Comparison of ENCODE assay signal across 9 cellular contexts in the genomic region with DNA sequence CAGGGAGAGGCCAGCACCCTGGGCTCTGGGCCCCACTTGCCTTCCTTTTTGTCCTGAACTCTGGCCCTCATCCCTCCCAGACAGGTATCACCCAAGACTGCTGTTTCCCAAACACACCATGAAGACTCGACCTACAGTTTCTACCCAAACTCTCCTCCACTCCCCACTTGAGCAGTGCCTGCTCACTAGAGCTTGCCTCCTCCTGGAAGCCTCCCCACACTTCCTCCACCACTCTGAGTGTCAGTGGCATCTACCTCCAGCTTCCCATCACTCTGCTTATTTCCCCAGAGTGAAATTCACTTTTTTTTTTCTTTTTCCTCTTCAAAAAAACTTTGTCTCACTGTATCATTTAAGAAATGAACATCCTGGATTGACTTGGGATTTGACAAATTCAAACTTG.
A peak's percentile ranks its signal among the peaks of the same experiment; 100 is the strongest.
DNase-seq lines count a peak whose midpoint lies in the region; ATAC-seq and TF ChIP-seq lines count a peak whose summit lies in the region.
"Had no signal": no experiment of that assay in that cellular context is flagged by ENCODE, and none has a peak within 500 bp of the region (broad histone marks: within the 10 kb centered on the region; RNA-seq: fewer than 3 reads in every experiment).

No MANE protein-coding gene starts in this region.

- no peaks in the 10 kb centered on the region for H3K36me3 ChIP-seq in upper lobe of left lung

- no peak for ATAC-seq in left ventricle myocardium superior
- no peak for ATAC-seq in activated B cell treated with CpG ODN at 0.5 μM for 24 hours (ENCODE audit: low read depth)
- ATAC-seq in upper lobe of left lung (ENCODE audit: low FRiP score in 2 of 2): no peak
- ATAC-seq in HG02938 (IDR thresholded peaks at IDR 0.05; ENCODE audit: unreplicated experiment): no peak
- no peak for ATAC-seq in HG02870 (IDR thresholded peaks at IDR 0.05; ENCODE audit: unreplicated experiment)

- peaks cover 43 to 80% (median 53%) of the 10 kb centered on the region in 4 donors for H3K4me1 ChIP-seq in upper lobe of left lung

- intact Hi-C loops in cardiac septum (cut with DNase I) (no loop called here), left ventricle myocardium superior (cut with micrococcal nuclease) (no loop called here), activated B cell treated with CpG ODN at 0.5 μM for 24 hours (cut with micrococcal nuclease) (loop anchor here (1.0 kb wide), 2 partner anchors 8 to 15 kb away; no protein-coding TSS in a partner anchor)

- no peaks in the 10 kb centered on the region for H3K27me3 ChIP-seq in upper lobe of left lung

- H3K9me3 Mint-ChIP-seq in activated B cell treated with CpG ODN at 0.5 μM for 24 hours (no peaks in the 10 kb centered on the region), immature natural killer cell (no peaks in the 10 kb centered on the region)

- H3K4me3 Mint-ChIP-seq in activated B cell treated with CpG ODN at 0.5 μM for 24 hours (peak overlapping the region; percentile 87), immature natural killer cell (peak overlapping the region; percentile 83 to 99 (median 89))

- DNase-seq in cardiac septum (ENCODE audit: low spot score) (peak; percentile 76), left ventricle myocardium superior (no peak), activated B cell treated with CpG ODN at 0.5 μM for 24 hours (no peak), immature natural killer cell (no peak), upper lobe of left lung (no peak), germinal center (ENCODE audit: low spot score) (no peak)
- DNase-seq: NCI-H2081 treated with DMSO at 0.1 percent for 48 hours had no signal

- H3K27ac ChIP-seq in upper lobe of left lung: peak overlapping the region; percentile 93 to 96 (median 94)

- TF ChIP-seq POLR2A in upper lobe of left lung (IDR thresholded peaks at IDR 0.05): no peak

- H3K4me1 Mint-ChIP-seq in activated B cell treated with CpG ODN at 0.5 μM for 24 hours (peaks cover 99% of the 10 kb centered on the region), immature natural killer cell (peaks cover 96 to 99% of the 10 kb centered on the region in 2 donors)

- H3K4me3 ChIP-seq in upper lobe of left lung: peak overlapping the region in 1 of 4 donors; percentile 2

- H3K27ac Mint-ChIP-seq in activated B cell treated with CpG ODN at 0.5 μM for 24 hours (peak overlapping the region; percentile 95), immature natural killer cell (peak overlapping the region; percentile 99 to 100 (median 100))

- H3K27me3 Mint-ChIP-seq in activated B cell treated with CpG ODN at 0.5 μM for 24 hours: no peaks in the 10 kb centered on the region
- peaks cover 19 to 38% (median 29%) of the 10 kb centered on the region in 3 donors for H3K27me3 Mint-ChIP-seq in immature natural killer cell (ENCODE audit: low read depth in 3 of 3)

- H3K36me3 Mint-ChIP-seq in activated B cell treated with CpG ODN at 0.5 μM for 24 hours (ENCODE audit: low read depth) (peaks cover 55% of the 10 kb centered on the region), immature natural killer cell (peaks cover 3 to 12% (median 7%) of the 10 kb centered on the region in 3 donors)

- POLR2A ChIA-PET in activated B cell treated with CpG ODN at 0.5 μM for 24 hours (lab: Charles Lee): interaction anchor here (0.5 to 18.4 kb wide), 12 partner anchors 9 to 251 kb away, joined by 3 to 465 read pairs (median 8); no protein-coding TSS in a partner anchor

- TF ChIP-seq CTCF in activated B cell treated with CpG ODN at 0.5 μM for 24 hours (IDR thresholded peaks at IDR 0.05) (no peak), upper lobe of left lung (IDR thresholded peaks at IDR 0.05) (no peak)

- CTCF ChIA-PET in activated B cell treated with CpG ODN at 0.5 μM for 24 hours (lab: Charles Lee): interaction anchor here (1.0 to 4.8 kb wide), 6 partner anchors 10 to 81 kb away, joined by 3 to 18 read pairs (median 5); no protein-coding TSS in a partner anchor

- WGBS in upper lobe of left lung, 2 donors: 62 to 68% methylated on average over 1 of the region's 1 CpG

- no peaks in the 10 kb centered on the region for H3K9me3 ChIP-seq in upper lobe of left lung

- no peak for TF ChIP-seq EP300 in upper lobe of left lung (IDR thresholded peaks at IDR 0.05)
